ENCODE assay signal across 19 cellular contexts in the genomic region with DNA sequence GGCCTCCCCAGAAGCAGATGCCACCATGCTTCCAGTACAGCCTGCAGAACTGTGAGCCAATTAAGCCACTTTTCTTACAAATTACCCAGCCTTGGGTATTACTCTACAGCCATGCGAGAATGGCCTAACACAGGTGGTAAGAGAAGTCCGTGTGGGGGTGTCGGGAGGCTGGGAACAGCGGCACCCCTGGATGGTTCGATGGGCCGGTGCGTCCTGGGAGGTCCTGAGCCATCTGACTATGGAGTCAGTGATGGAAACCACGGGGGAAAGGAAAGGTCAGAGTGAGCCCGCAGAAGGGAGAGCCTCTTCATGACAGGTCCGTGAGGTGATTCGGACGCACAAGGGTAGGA. TPM values are rescaled to one million over a fixed set of nuclear protein-coding genes. Genes with fewer than 3 reads are reported as not detected.
DNase-seq lines count a peak whose midpoint lies in the region; ATAC-seq and TF ChIP-seq lines count a peak whose summit lies in the region.
"Had no signal": no experiment of that assay in that cellular context is flagged by ENCODE, and none has a peak within 500 bp of the region (broad histone marks: within the 10 kb centered on the region; RNA-seq: fewer than 3 reads in every experiment).

No MANE protein-coding gene starts in this region.

- H3K9me3 Mint-ChIP-seq in neural progenitor cell: no peaks in the 10 kb centered on the region
- H3K9me3 Mint-ChIP-seq: HFFc6 had no signal

- peaks cover 5 to 13% of the 10 kb centered on the region in 2 donors for H3K27me3 ChIP-seq in mucosa of rectum (ENCODE audit: control insufficient read depth in 2 of 2, insufficient read depth in 2 of 2, low read length in 2 of 2)
- H3K27me3 ChIP-seq in transverse colon: peaks cover 28% of the 10 kb centered on the region
- peaks cover 75% of the 10 kb centered on the region for H3K27me3 ChIP-seq in neural progenitor cell
- H3K27me3 ChIP-seq: BE2C had no signal

- H3K4me1 ChIP-seq in mucosa of rectum (ENCODE audit: control insufficient read depth in 2 of 2, insufficient read depth in 2 of 2, low read length in 2 of 2) (peaks cover 13 to 22% of the 10 kb centered on the region in 2 donors), transverse colon (peaks cover 9 to 24% (median 23%) of the 10 kb centered on the region in 4 donors), neural progenitor cell (peaks cover 6% of the 10 kb centered on the region)
- H3K4me1 ChIP-seq: BE2C, HAP-1 had no signal

- H3K4me1 Mint-ChIP-seq in neural progenitor cell: peaks cover 3% of the 10 kb centered on the region

- no peaks in the 10 kb centered on the region for H3K36me3 ChIP-seq in mucosa of rectum (ENCODE audit: control insufficient read depth in 2 of 2, insufficient read depth in 2 of 2, low read length in 2 of 2)
- H3K36me3 ChIP-seq in transverse colon: no peaks in the 10 kb centered on the region
- H3K36me3 ChIP-seq in neural progenitor cell: no peaks in the 10 kb centered on the region
- H3K36me3 ChIP-seq: BE2C; BLaER1 treated with 17β-estradiol and CSF1 and Interleukin-3, amounts not matched to agents 10 nM and 100 nM; HAP-1 had no signal

- H3K79me2 ChIP-seq in neural progenitor cell (ENCODE audit: low read depth): no peaks in the 10 kb centered on the region

- peaks cover 13% of the 10 kb centered on the region for H4K20me1 ChIP-seq in neural progenitor cell (ENCODE audit: low read depth)

- WGBS in transverse colon (ENCODE audit: low coverage in 1 of 2), 2 donors: 89% methylated on average over 12 of the region's 12 CpGs; no CpG with 5 or more reads in 1 of the 2 donors

- H3K9me3 ChIP-seq in mucosa of rectum (ENCODE audit: control insufficient read depth in 2 of 2, low read length in 2 of 2) (no peaks in the 10 kb centered on the region), transverse colon (no peaks in the 10 kb centered on the region), neural progenitor cell (ENCODE audit: low read depth) (no peaks in the 10 kb centered on the region)
- H3K9me3 ChIP-seq: BE2C, HAP-1 had no signal

- TF ChIP-seq CTCF in C4-2B (conservative IDR thresholded peaks at IDR 0.05) (no peak), VCaP (conservative IDR thresholded peaks at IDR 0.05) (no peak), transverse colon (IDR thresholded peaks at IDR 0.05) (no peak), neural progenitor cell (IDR thresholded peaks at IDR 0.05) (no peak)

- no peaks in the 10 kb centered on the region for H3K36me3 Mint-ChIP-seq in neural progenitor cell
- H3K36me3 Mint-ChIP-seq: CD8-positive, alpha-beta T cell had no signal

- TF ChIP-seq POLR2A in transverse colon (IDR thresholded peaks at IDR 0.05): no peak

- no peak overlapping the region for H3K4me2 ChIP-seq in neural progenitor cell
- H3K4me2 ChIP-seq: A549; BLaER1 treated with 17β-estradiol and CSF1 and Interleukin-3, amounts not matched to agents 10 nM and 100 nM had no signal

- H3K4me3 Mint-ChIP-seq in neural progenitor cell: no peak overlapping the region
- H3K4me3 Mint-ChIP-seq: CD8-positive, alpha-beta T cell; HFFc6 had no signal

- H3K27ac ChIP-seq in C4-2B: peak overlapping the region; percentile 82
- peak overlapping the region; percentile 90 for H3K27ac ChIP-seq in VCaP
- peak overlapping the region; percentile 25 to 69 for H3K27ac ChIP-seq in mucosa of rectum (ENCODE audit: low read depth in 2 of 2, low read length in 2 of 2)
- peak overlapping the region in 3 of 4 donors; percentile 34 to 70 (median 63) for H3K27ac ChIP-seq in transverse colon
- no peak overlapping the region for H3K27ac ChIP-seq in neural progenitor cell
- H3K27ac ChIP-seq: A549; BLaER1 treated with 17β-estradiol and CSF1 and Interleukin-3, amounts not matched to agents 10 nM and 100 nM had no signal

- H3K27ac Mint-ChIP-seq in neural progenitor cell: no peak overlapping the region
- H3K27ac Mint-ChIP-seq: CD8-positive, alpha-beta T cell; HFFc6 had no signal

- peaks cover 6% of the 10 kb centered on the region for H3F3A ChIP-seq in neural progenitor cell (ENCODE audit: low read depth)

- DNase-seq in transverse colon (no peak), neural progenitor cell (ENCODE audit: low spot score) (no peak), 8988T (no peak)
- no peak for DNase-seq in activated CD4-positive, CD25-positive, alpha-beta regulatory T cell treated with anti-CD3 and anti-CD28 coated beads, Interleukin-2, amount 50 U/mL, for 72 hours
- DNase-seq: ACHN; AML-193; BE2C; CD8-positive, alpha-beta T cell; DMS153; DND-41; GOT3; HFFc6 had no signal

- peaks cover 30% of the 10 kb centered on the region for H3K27me3 Mint-ChIP-seq in neural progenitor cell (ENCODE audit: insufficient read depth, low read depth)

- no peak for TF ChIP-seq EP300 in transverse colon (IDR thresholded peaks at IDR 0.05; ENCODE audit: low read depth)

- H3K4me3 ChIP-seq in mucosa of rectum (ENCODE audit: low read length in 2 of 2) (no peak overlapping the region), transverse colon (no peak overlapping the region), neural progenitor cell (no peak overlapping the region)
- H3K4me3 ChIP-seq: A549; BLaER1 treated with 17β-estradiol and CSF1 and Interleukin-3, amounts not matched to agents 10 nM and 100 nM; HAP-1 had no signal

- H3K9ac ChIP-seq in mucosa of rectum (ENCODE audit: low read depth in 1 of 2, low read length in 2 of 2): no peak overlapping the region
- no peak overlapping the region for H3K9ac ChIP-seq in neural progenitor cell
- H3K9ac ChIP-seq: BLaER1 treated with 17β-estradiol and CSF1 and Interleukin-3, amounts not matched to agents 10 nM and 100 nM had no signal

- in situ Hi-C loops in transverse colon (cut with MboI; ENCODE audit: low pct_ligation_motif_present in 1 of 4, low pct_unique_long_range_greater_than_20kb in 1 of 4, low sequenced_read_pairs in 3 of 4): no loop called here

- intact Hi-C loops in transverse colon (cut with DNase I; ENCODE audit: low total_unique reads): no loop called here

- no peak for ATAC-seq in GM21619 (IDR thresholded peaks at IDR 0.05; ENCODE audit: unreplicated experiment)
- ATAC-seq: CD8-positive, alpha-beta T cell had no signal

- H2AFZ ChIP-seq in neural progenitor cell (replicated peaks): no peak overlapping the region

RNA-seq across cellular contexts. Expression of gene PTPRN2, which starts 2.5 kb away (rescaled TPM):
- total RNA-seq in transverse colon (10 to 100 TPM; 15.4 to 31.1 (median 21.8) TPM), neural progenitor cell (ENCODE audit: low replicate concordance) (3.0 and 4.9 TPM in 2 replicates)
